ENCODE assay signal across 15 cellular contexts in genomic region chr4:119683518-119683917, GRCh38. TPM values are rescaled to one million over a fixed set of nuclear protein-coding genes. Genes with fewer than 3 reads are reported as not detected.
DNase-seq lines count a peak whose midpoint lies in the region; ATAC-seq and TF ChIP-seq lines count a peak whose summit lies in the region.
"Had no signal": no experiment of that assay in that cellular context is flagged by ENCODE, and none has a peak within 500 bp of the region (broad histone marks: within the 10 kb centered on the region; RNA-seq: fewer than 3 reads in every experiment).

No MANE protein-coding gene starts in this region.

- ATAC-seq in Right ventricle myocardium inferior (peak; percentile 76), HG02852 (IDR thresholded peaks at IDR 0.05; ENCODE audit: unreplicated experiment) (no peak)

- TF ChIP-seq POLR2A in transverse colon (IDR thresholded peaks at IDR 0.05), result no peak

- H3K36me3 ChIP-seq in right atrium auricular region, result no peaks in the 10 kb centered on the region
- H3K36me3 ChIP-seq in transverse colon, result no peaks in the 10 kb centered on the region
- H3K36me3 ChIP-seq: uterus had no signal

- no peak overlapping the region for H3K4me3 ChIP-seq in right atrium auricular region
- H3K4me3 ChIP-seq in choroid plexus epithelial cell (ENCODE audit: low read depth, low read length), result no peak overlapping the region
- H3K4me3 ChIP-seq in transverse colon, result no peak overlapping the region
- H3K4me3 ChIP-seq: uterus had no signal

- intact Hi-C loops in Right ventricle myocardium inferior (cut with DNase I) (no loop called here), transverse colon (cut with DNase I; ENCODE audit: low total_unique reads) (no loop called here)

- H3K9me3 ChIP-seq in right atrium auricular region (no peaks in the 10 kb centered on the region), transverse colon (no peaks in the 10 kb centered on the region)
- H3K9me3 ChIP-seq: uterus had no signal

- H3K4me1 ChIP-seq in right atrium auricular region, result no peaks in the 10 kb centered on the region
- peaks cover 0 to 31% (median 6%) of the 10 kb centered on the region in 4 donors for H3K4me1 ChIP-seq in transverse colon
- H3K4me1 ChIP-seq: uterus had no signal

- H3K27ac ChIP-seq in right atrium auricular region (no peak overlapping the region), transverse colon (peak overlapping the region; percentile 37 to 63 (median 52))
- H3K27ac ChIP-seq: uterus had no signal

- no peak for TF ChIP-seq EP300 in transverse colon (IDR thresholded peaks at IDR 0.05; ENCODE audit: low read depth)

- in situ Hi-C loops in transverse colon (cut with MboI; ENCODE audit: low pct_ligation_motif_present in 1 of 4, low pct_unique_long_range_greater_than_20kb in 1 of 4, low sequenced_read_pairs in 3 of 4), result no loop called here

- WGBS in transverse colon (ENCODE audit: low coverage in 1 of 2), 2 donors, result 17 to 26% methylated on average over 1 of the region's 1 CpG

- TF ChIP-seq CTCF in right atrium auricular region (IDR thresholded peaks at IDR 0.05) (no peak), choroid plexus epithelial cell (conservative IDR thresholded peaks at IDR 0.05; ENCODE audit: low read depth, low read length) (no peak), transverse colon (IDR thresholded peaks at IDR 0.05) (no peak)

- DNase-seq in Right ventricle myocardium inferior (ENCODE audit: missing footprints) (no peak), right atrium auricular region (ENCODE audit: low spot score) (no peak), choroid plexus epithelial cell (ENCODE audit: low read depth) (peak; percentile 71), kidney glomerular epithelial cell (lab: John Stamatoyannopoulos, UW) (peak; percentile 31), transverse colon (no peak), globus pallidus (ENCODE audit: low spot score) (no peak)
- no peak for DNase-seq in stimulated activated CD4-positive, alpha-beta T cell treated with anti-CD3 and anti-CD28 coated beads, Interleukin-4, amount 100 ng/mL, for 4 hours
- DNase-seq: DMS79; H9; naive B cell; NCI-H1105 treated with DMSO at 0.1 percent for 48 hours; NCI-H524 treated with DMSO at 0.1 percent for 48 hours; stimulated activated CD4-positive, alpha-beta T cell treated with anti-CD3 and anti-CD28 coated beads, Interleukin-12 subunit alpha, Interleukin-12 subunit beta, amount 100 ng/mL, for 4 hours; uterus had no signal

- H3K27me3 ChIP-seq in right atrium auricular region (no peaks in the 10 kb centered on the region), transverse colon (no peaks in the 10 kb centered on the region)
- H3K27me3 ChIP-seq: uterus had no signal

RNA-seq across cellular contexts. Expression of gene PDE5A, which starts 54.9 kb away (rescaled TPM):
- total RNA-seq in Right ventricle myocardium inferior (7.4 TPM), right atrium auricular region (10 to 100 TPM in 1 of 2 donors, 1 to 10 TPM in 1; 5.8 to 14.7 TPM), transverse colon (10 to 100 TPM; 34.6 to 52.7 (median 46.4) TPM)

Comparison
In these comparisons a context has a peak if more than half of its experiments do, and no peak if none do; other contexts are left out.
1. DNase-seq: peak in choroid plexus epithelial cell (single experiment) and kidney glomerular epithelial cell (single experiment); none in Right ventricle myocardium inferior (single experiment), right atrium auricular region (single experiment), transverse colon (single experiment), globus pallidus (single experiment) and stimulated activated CD4-positive, alpha-beta T cell treated with anti-CD3 and anti-CD28 coated beads, Interleukin-4, amount 100 ng/mL, for 4 hours (0 of 2).
2. H3K27ac ChIP-seq: peak in transverse colon (4 of 4); none in right atrium auricular region (0 of 2).